1 cellular context compared by ENCODE assay signal in the genomic region with DNA sequence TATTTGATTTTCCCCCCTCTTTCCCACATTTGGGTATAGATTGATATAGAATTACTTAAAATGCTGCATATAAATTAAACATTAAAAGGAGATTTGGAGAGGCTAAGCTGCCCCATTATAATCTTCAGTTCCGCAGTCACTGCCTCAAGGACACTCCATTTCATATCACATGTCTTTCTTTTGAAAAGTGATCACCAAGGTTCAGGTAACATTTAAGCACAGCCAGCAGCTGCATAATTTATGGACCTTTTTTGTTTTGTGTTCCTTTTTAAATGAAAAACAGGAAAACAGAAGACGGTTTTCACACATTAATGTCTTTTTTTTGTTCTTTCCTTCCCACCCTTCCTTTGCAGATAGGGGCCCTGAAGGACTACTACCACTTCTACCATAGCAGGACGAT.
TF ChIP-seq lines count a peak whose summit lies in the region.

No MANE protein-coding gene starts in this region.

TF ChIP-seq in GM23338, 12 proteins besides CTCF, POLR2A, EP300 and RAD21 (continued from another document):
- TF ChIP-seq, protein P1, sequence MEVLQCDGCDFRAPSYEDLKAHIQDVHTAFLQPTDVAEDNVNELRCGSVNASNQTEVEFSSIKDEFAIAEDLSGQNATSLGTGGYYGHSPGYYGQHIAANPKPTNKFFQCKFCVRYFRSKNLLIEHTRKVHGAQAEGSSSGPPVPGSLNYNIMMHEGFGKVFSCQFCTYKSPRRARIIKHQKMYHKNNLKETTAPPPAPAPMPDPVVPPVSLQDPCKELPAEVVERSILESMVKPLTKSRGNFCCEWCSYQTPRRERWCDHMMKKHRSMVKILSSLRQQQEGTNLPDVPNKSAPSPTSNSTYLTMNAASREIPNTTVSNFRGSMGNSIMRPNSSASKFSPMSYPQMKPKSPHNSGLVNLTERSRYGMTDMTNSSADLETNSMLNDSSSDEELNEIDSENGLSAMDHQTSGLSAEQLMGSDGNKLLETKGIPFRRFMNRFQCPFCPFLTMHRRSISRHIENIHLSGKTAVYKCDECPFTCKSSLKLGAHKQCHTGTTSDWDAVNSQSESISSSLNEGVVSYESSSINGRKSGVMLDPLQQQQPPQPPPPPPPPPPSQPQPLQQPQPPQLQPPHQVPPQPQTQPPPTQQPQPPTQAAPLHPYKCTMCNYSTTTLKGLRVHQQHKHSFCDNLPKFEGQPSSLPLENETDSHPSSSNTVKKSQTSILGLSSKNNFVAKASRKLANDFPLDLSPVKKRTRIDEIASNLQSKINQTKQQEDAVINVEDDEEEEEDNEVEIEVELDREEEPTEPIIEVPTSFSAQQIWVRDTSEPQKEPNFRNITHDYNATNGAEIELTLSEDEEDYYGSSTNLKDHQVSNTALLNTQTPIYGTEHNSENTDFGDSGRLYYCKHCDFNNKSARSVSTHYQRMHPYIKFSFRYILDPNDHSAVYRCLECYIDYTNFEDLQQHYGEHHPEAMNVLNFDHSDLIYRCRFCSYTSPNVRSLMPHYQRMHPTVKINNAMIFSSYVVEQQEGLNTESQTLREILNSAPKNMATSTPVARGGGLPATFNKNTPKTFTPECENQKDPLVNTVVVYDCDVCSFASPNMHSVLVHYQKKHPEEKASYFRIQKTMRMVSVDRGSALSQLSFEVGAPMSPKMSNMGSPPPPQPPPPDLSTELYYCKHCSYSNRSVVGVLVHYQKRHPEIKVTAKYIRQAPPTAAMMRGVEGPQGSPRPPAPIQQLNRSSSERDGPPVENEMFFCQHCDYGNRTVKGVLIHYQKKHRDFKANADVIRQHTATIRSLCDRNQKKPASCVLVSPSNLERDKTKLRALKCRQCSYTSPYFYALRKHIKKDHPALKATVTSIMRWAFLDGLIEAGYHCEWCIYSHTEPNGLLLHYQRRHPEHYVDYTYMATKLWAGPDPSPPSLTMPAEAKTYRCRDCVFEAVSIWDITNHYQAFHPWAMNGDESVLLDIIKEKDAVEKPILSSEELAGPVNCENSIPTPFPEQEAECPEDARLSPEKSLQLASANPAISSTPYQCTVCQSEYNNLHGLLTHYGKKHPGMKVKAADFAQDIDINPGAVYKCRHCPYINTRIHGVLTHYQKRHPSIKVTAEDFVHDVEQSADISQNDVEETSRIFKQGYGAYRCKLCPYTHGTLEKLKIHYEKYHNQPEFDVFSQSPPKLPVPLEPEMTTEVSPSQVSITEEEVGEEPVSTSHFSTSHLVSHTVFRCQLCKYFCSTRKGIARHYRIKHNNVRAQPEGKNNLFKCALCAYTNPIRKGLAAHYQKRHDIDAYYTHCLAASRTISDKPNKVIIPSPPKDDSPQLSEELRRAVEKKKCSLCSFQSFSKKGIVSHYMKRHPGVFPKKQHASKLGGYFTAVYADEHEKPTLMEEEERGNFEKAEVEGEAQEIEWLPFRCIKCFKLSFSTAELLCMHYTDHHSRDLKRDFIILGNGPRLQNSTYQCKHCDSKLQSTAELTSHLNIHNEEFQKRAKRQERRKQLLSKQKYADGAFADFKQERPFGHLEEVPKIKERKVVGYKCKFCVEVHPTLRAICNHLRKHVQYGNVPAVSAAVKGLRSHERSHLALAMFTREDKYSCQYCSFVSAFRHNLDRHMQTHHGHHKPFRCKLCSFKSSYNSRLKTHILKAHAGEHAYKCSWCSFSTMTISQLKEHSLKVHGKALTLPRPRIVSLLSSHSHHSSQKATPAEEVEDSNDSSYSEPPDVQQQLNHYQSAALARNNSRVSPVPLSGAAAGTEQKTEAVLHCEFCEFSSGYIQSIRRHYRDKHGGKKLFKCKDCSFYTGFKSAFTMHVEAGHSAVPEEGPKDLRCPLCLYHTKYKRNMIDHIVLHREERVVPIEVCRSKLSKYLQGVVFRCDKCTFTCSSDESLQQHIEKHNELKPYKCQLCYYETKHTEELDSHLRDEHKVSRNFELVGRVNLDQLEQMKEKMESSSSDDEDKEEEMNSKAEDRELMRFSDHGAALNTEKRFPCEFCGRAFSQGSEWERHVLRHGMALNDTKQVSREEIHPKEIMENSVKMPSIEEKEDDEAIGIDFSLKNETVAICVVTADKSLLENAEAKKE (CRISPR knock-in tag; IDR thresholded peaks at IDR 0.05) = no peak
- no peak for TF ChIP-seq CREB1 (CRISPR knock-in tag; IDR thresholded peaks at IDR 0.05; ENCODE audit: low read depth)
